16 cellular contexts compared by ENCODE assay signal in genomic region chr5:64569880-64570279, GRCh38.
"Had no signal": no experiment of that assay in that cellular context is flagged by ENCODE, and none has a peak within 500 bp of the region (broad histone marks: within the 10 kb centered on the region; RNA-seq: fewer than 3 reads in every experiment).

No MANE protein-coding gene starts in this region.

- H3K36me3 ChIP-seq: neural progenitor cell, ovary, right lobe of liver, upper lobe of left lung had no signal

- H3K9me3 ChIP-seq: ovary, right lobe of liver, upper lobe of left lung had no signal

- DNase-seq: activated B cell treated with CpG ODN at 0.5 μM for 24 hours; activated CD4-positive, alpha-beta T cell treated with anti-CD3 and anti-CD28 coated beads for 48 hours; activated CD8-positive, alpha-beta memory T cell treated with anti-CD3 and anti-CD28 coated beads for 24 hours; activated naive CD4-positive, alpha-beta T cell; activated naive CD8-positive, alpha-beta T cell treated with anti-CD3 and anti-CD28 coated beads, Interleukin-2, amount 10 ng/mL, durations not matched to agents 7 days and 5 days; cerebellar nuclear complex; dermis blood vessel endothelial cell; effector memory CD8-positive, alpha-beta T cell; erythroblast; midbrain; ovary; right lobe of liver; stimulated activated naive CD8-positive, alpha-beta T cell treated with anti-CD3 and anti-CD28 coated beads, Interleukin-15, Interleukin-2, amounts not matched to agents 100 U/mL and 50 U/mL, for 24 hours; upper lobe of left lung had no signal

- H3K4me1 ChIP-seq: neural progenitor cell, right lobe of liver, upper lobe of left lung had no signal

- H3K4me3 Mint-ChIP-seq: activated B cell treated with CpG ODN at 0.5 μM for 24 hours; activated naive CD8-positive, alpha-beta T cell treated with anti-CD3 and anti-CD28 coated beads, Interleukin-2, amount 10 ng/mL, durations not matched to agents 7 days and 5 days; effector memory CD8-positive, alpha-beta T cell; neural progenitor cell; T-helper 2 cell treated with Interferon-gamma antibody and Interleukin-4, amounts not matched to agents 5 μg/mL and 100 μg/mL, for 36 hours had no signal

- H3K36me3 Mint-ChIP-seq: activated naive CD8-positive, alpha-beta T cell treated with anti-CD3 and anti-CD28 coated beads, Interleukin-2, amount 10 ng/mL, durations not matched to agents 7 days and 5 days; neural progenitor cell had no signal

- H3K4me3 ChIP-seq: neural progenitor cell, ovary, right lobe of liver, upper lobe of left lung had no signal

- H3K27me3 Mint-ChIP-seq: activated B cell treated with CpG ODN at 0.5 μM for 24 hours had no signal

- H2AFZ ChIP-seq: neural progenitor cell had no signal

- H3K27ac Mint-ChIP-seq: activated B cell treated with CpG ODN at 0.5 μM for 24 hours; activated naive CD8-positive, alpha-beta T cell treated with anti-CD3 and anti-CD28 coated beads, Interleukin-2, amount 10 ng/mL, durations not matched to agents 7 days and 5 days; effector memory CD8-positive, alpha-beta T cell; neural progenitor cell; T-helper 2 cell treated with Interferon-gamma antibody and Interleukin-4, amounts not matched to agents 5 μg/mL and 100 μg/mL, for 36 hours had no signal

- H3K9me3 Mint-ChIP-seq: activated B cell treated with CpG ODN at 0.5 μM for 24 hours; activated naive CD8-positive, alpha-beta T cell treated with anti-CD3 and anti-CD28 coated beads, Interleukin-2, amount 10 ng/mL, durations not matched to agents 7 days and 5 days; neural progenitor cell; T-helper 2 cell treated with Interferon-gamma antibody and Interleukin-4, amounts not matched to agents 5 μg/mL and 100 μg/mL, for 36 hours had no signal

- H3K27ac ChIP-seq: neural progenitor cell, ovary, right lobe of liver, upper lobe of left lung had no signal

- ATAC-seq: effector memory CD8-positive, alpha-beta T cell; stimulated activated naive CD8-positive, alpha-beta T cell treated with anti-CD3 and anti-CD28 coated beads, Interleukin-15, Interleukin-2, amounts not matched to agents 100 U/mL and 50 U/mL, for 24 hours had no signal

- H3K27me3 ChIP-seq: neural progenitor cell, ovary, right lobe of liver, upper lobe of left lung had no signal

- H3K4me1 Mint-ChIP-seq: activated B cell treated with CpG ODN at 0.5 μM for 24 hours; activated naive CD8-positive, alpha-beta T cell treated with anti-CD3 and anti-CD28 coated beads, Interleukin-2, amount 10 ng/mL, durations not matched to agents 7 days and 5 days had no signal

- H3K9ac ChIP-seq: neural progenitor cell had no signal

- H3K4me2 ChIP-seq: neural progenitor cell had no signal
